Comparison of ENCODE assay signal across 9 cellular contexts in the genomic region with DNA sequence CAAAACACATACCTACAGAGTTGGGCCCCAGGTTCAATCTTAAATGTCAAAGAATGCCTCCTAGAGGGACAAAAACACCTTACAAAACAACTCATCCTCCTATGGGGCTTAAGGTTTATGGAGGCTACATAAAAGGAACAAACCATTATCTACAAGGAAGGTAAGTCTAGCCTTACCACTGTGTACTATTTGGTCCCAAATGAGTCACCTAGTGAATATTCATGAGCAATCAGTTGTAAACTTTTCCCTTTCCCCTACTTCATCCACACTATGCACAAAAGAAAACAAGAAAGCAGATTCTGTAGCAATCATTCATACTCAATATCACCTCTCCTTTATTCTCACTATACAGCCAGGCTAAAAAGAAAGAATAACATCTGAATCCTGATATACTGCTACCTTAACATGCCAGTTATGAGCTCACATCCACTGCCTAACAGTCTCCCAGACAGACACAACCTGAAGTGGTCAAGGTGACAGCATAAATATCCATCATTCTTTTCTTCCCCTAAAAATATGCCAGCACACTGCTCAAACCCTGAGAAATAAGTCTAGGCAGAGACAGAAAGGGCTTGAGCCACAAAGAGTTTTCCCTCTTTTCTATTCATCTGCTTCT. TPM values are rescaled to one million over a fixed set of nuclear protein-coding genes. Genes with fewer than 3 reads are reported as not detected.
DNase-seq lines count a peak whose midpoint lies in the region; ATAC-seq lines count a peak whose summit lies in the region.
"Had no signal": no experiment of that assay in that cellular context is flagged by ENCODE, and none has a peak within 500 bp of the region (broad histone marks: within the 10 kb centered on the region; RNA-seq: fewer than 3 reads in every experiment).

No MANE protein-coding gene starts in this region.

- H3K9me3 Mint-ChIP-seq in activated CD4-positive, alpha-beta T cell treated with anti-CD3 and anti-CD28 coated beads, Interleukin-2, amount 10 ng/mL, durations not matched to agents 24 days and 14 days: no peaks in the 10 kb centered on the region
- H3K9me3 Mint-ChIP-seq in activated T-helper 1 cell treated with anti-CD3 and anti-CD28 coated beads, Interleukin-12 subunit alpha, Interleukin-12 subunit beta, Interleukin-2, Interleukin-4 antibody, amounts not matched to agents 30 ng/mL and 10 ng/mL and 1 ng/mL, durations not matched to agents 14 hours and 24 hours and 36 hours: no peaks in the 10 kb centered on the region

- DNase-seq in activated CD4-positive, alpha-beta T cell treated with anti-CD3 and anti-CD28 coated beads, Interleukin-2, amount 10 ng/mL, durations not matched to agents 24 days and 14 days: no peak
- no peak for DNase-seq in activated CD4-positive, alpha-beta T cell treated with anti-CD3 and anti-CD28 coated beads, Interleukin-2, amount 50 U/mL, for 4 hours
- no peak for DNase-seq in activated T-helper 1 cell treated with anti-CD3 and anti-CD28 coated beads, Interleukin-12 subunit alpha, Interleukin-12 subunit beta, Interleukin-2, Interleukin-4 antibody, amounts not matched to agents 30 ng/mL and 10 ng/mL and 1 ng/mL, durations not matched to agents 14 hours and 24 hours and 36 hours (ENCODE audit: low spot score)
- DNase-seq in skeletal muscle cell (ENCODE audit: low read depth) (peak; percentile 19), epidermal melanocyte (ENCODE audit: insufficient read length, low spot score) (no peak), T1000 (lab: John Stamatoyannopoulos, UW) (no peak)

- intact Hi-C loops in activated CD4-positive, alpha-beta T cell treated with anti-CD3 and anti-CD28 coated beads, Interleukin-2, amount 10 ng/mL, durations not matched to agents 24 days and 14 days (cut with micrococcal nuclease): no loop called here
- intact Hi-C loops in activated T-helper 1 cell treated with anti-CD3 and anti-CD28 coated beads, Interleukin-12 subunit alpha, Interleukin-12 subunit beta, Interleukin-2, Interleukin-4 antibody, amounts not matched to agents 30 ng/mL and 10 ng/mL and 1 ng/mL, durations not matched to agents 14 hours and 24 hours and 36 hours (cut with micrococcal nuclease): no loop called here

- peak overlapping the region; percentile 27 for H3K4me3 Mint-ChIP-seq in activated CD4-positive, alpha-beta T cell treated with anti-CD3 and anti-CD28 coated beads, Interleukin-2, amount 10 ng/mL, durations not matched to agents 24 days and 14 days
- H3K4me3 Mint-ChIP-seq in activated T-helper 1 cell treated with anti-CD3 and anti-CD28 coated beads, Interleukin-12 subunit alpha, Interleukin-12 subunit beta, Interleukin-2, Interleukin-4 antibody, amounts not matched to agents 30 ng/mL and 10 ng/mL and 1 ng/mL, durations not matched to agents 14 hours and 24 hours and 36 hours: no peak overlapping the region

- peaks cover 52% of the 10 kb centered on the region for H3K4me1 Mint-ChIP-seq in activated CD4-positive, alpha-beta T cell treated with anti-CD3 and anti-CD28 coated beads, Interleukin-2, amount 10 ng/mL, durations not matched to agents 24 days and 14 days
- peaks cover 66% of the 10 kb centered on the region for H3K4me1 Mint-ChIP-seq in activated T-helper 1 cell treated with anti-CD3 and anti-CD28 coated beads, Interleukin-12 subunit alpha, Interleukin-12 subunit beta, Interleukin-2, Interleukin-4 antibody, amounts not matched to agents 30 ng/mL and 10 ng/mL and 1 ng/mL, durations not matched to agents 14 hours and 24 hours and 36 hours (ENCODE audit: low read depth)

- H3K4me3 ChIP-seq in skeletal muscle cell (ENCODE audit: low read depth, low read length): no peak overlapping the region
- H3K4me3 ChIP-seq: SJSA1 had no signal

- peak overlapping the region; percentile 48 for H3K27ac Mint-ChIP-seq in activated CD4-positive, alpha-beta T cell treated with anti-CD3 and anti-CD28 coated beads, Interleukin-2, amount 10 ng/mL, durations not matched to agents 24 days and 14 days
- H3K27ac Mint-ChIP-seq in activated T-helper 1 cell treated with anti-CD3 and anti-CD28 coated beads, Interleukin-12 subunit alpha, Interleukin-12 subunit beta, Interleukin-2, Interleukin-4 antibody, amounts not matched to agents 30 ng/mL and 10 ng/mL and 1 ng/mL, durations not matched to agents 14 hours and 24 hours and 36 hours: peak overlapping the region; percentile 51

- H3K27me3 Mint-ChIP-seq in activated CD4-positive, alpha-beta T cell treated with anti-CD3 and anti-CD28 coated beads, Interleukin-2, amount 10 ng/mL, durations not matched to agents 24 days and 14 days: no peaks in the 10 kb centered on the region
- H3K27me3 Mint-ChIP-seq in activated T-helper 1 cell treated with anti-CD3 and anti-CD28 coated beads, Interleukin-12 subunit alpha, Interleukin-12 subunit beta, Interleukin-2, Interleukin-4 antibody, amounts not matched to agents 30 ng/mL and 10 ng/mL and 1 ng/mL, durations not matched to agents 14 hours and 24 hours and 36 hours (ENCODE audit: insufficient read depth): no peaks in the 10 kb centered on the region

- peaks cover 45% of the 10 kb centered on the region for H3K36me3 Mint-ChIP-seq in activated CD4-positive, alpha-beta T cell treated with anti-CD3 and anti-CD28 coated beads, Interleukin-2, amount 10 ng/mL, durations not matched to agents 24 days and 14 days (ENCODE audit: low read depth)
- H3K36me3 Mint-ChIP-seq in activated T-helper 1 cell treated with anti-CD3 and anti-CD28 coated beads, Interleukin-12 subunit alpha, Interleukin-12 subunit beta, Interleukin-2, Interleukin-4 antibody, amounts not matched to agents 30 ng/mL and 10 ng/mL and 1 ng/mL, durations not matched to agents 14 hours and 24 hours and 36 hours (ENCODE audit: low read depth): peaks cover 30% of the 10 kb centered on the region

- ATAC-seq in HG02678 (IDR thresholded peaks at IDR 0.05; ENCODE audit: unreplicated experiment) (peak; percentile 53), GM19467 (IDR thresholded peaks at IDR 0.05; ENCODE audit: unreplicated experiment) (no peak)

RNA-seq across cellular contexts. Expression of a gene that starts 6.2 kb away (rescaled TPM):
- total RNA-seq in activated CD4-positive, alpha-beta T cell treated with anti-CD3 and anti-CD28 coated beads, Interleukin-2, amount 10 ng/mL, durations not matched to agents 24 days and 14 days: 92.6 and 93.4 TPM in 2 replicates
- total RNA-seq in activated T-helper 1 cell treated with anti-CD3 and anti-CD28 coated beads, Interleukin-12 subunit alpha, Interleukin-12 subunit beta, Interleukin-2, Interleukin-4 antibody, amounts not matched to agents 30 ng/mL and 10 ng/mL and 1 ng/mL, durations not matched to agents 14 hours and 24 hours and 36 hours: 84.4 and 85.1 TPM in 2 replicates

RNA-seq across cellular contexts. Expression of a gene that starts 40.2 kb away (rescaled TPM):
- 29.6 and 31.7 TPM in 2 replicates for total RNA-seq in activated CD4-positive, alpha-beta T cell treated with anti-CD3 and anti-CD28 coated beads, Interleukin-2, amount 10 ng/mL, durations not matched to agents 24 days and 14 days
- 28.0 and 29.0 TPM in 2 replicates for total RNA-seq in activated T-helper 1 cell treated with anti-CD3 and anti-CD28 coated beads, Interleukin-12 subunit alpha, Interleukin-12 subunit beta, Interleukin-2, Interleukin-4 antibody, amounts not matched to agents 30 ng/mL and 10 ng/mL and 1 ng/mL, durations not matched to agents 14 hours and 24 hours and 36 hours
